In the genomic region with DNA sequence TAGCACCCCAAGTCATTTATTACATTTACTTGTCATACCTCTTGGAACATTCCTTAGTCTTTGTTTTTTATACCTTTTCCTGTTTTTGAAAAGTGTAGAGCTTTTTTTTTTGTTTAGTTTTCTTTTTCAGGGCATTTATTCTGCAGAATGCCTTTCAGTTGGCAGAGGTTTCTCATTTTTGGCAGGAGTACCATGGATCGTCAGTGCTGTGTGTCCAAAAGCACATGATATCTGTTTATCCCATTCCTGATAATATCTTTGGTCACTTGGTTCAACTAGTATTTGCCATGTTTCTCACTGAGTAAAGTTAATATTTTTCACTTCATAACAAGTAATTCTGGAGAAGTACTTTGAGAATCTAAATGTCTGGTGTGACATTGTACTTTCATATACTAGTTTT, we compare ENCODE assay signal across 24 cellular contexts. TPM values are rescaled to one million over a fixed set of nuclear protein-coding genes. Genes with fewer than 3 reads are reported as not detected.
DNase-seq lines count a peak whose midpoint lies in the region; ATAC-seq and TF ChIP-seq lines count a peak whose summit lies in the region.
"Had no signal": no experiment of that assay in that cellular context is flagged by ENCODE, and none has a peak within 500 bp of the region (broad histone marks: within the 10 kb centered on the region; RNA-seq: fewer than 3 reads in every experiment).

No MANE protein-coding gene starts in this region.

- H3K4me1 ChIP-seq in adipocyte (ENCODE audit: control insufficient read depth, insufficient read depth, low read length) (no peaks in the 10 kb centered on the region), thoracic aorta (ENCODE audit: control insufficient read depth in 1 of 2, low read depth in 2 of 2) (peaks cover 13 to 43% of the 10 kb centered on the region in 2 donors)
- H3K4me1 ChIP-seq: colonic mucosa had no signal

- H3K27me3 ChIP-seq in adipocyte (replicated peaks; ENCODE audit: control insufficient read depth, insufficient read depth, low read length) (no peaks in the 10 kb centered on the region), thoracic aorta (replicated peaks; ENCODE audit: insufficient read depth) (no peaks in the 10 kb centered on the region), WERI-Rb-1 (ENCODE audit: insufficient read depth, low read depth, severe bottlenecking) (no peaks in the 10 kb centered on the region)
- H3K27me3 ChIP-seq: colonic mucosa had no signal

- peak; percentile 41 for DNase-seq in GM03348 (ENCODE audit: low spot score)
- DNase-seq in adipocyte (ENCODE audit: low read depth) = peak; percentile 42
- DNase-seq in fibroblast of pulmonary artery (ENCODE audit: low read depth) = peak; percentile 40
- DNase-seq in thoracic aorta (ENCODE audit: low spot score) = no peak
- no peak for DNase-seq in WERI-Rb-1
- DNase-seq in SW 1271 (lab: John Stamatoyannopoulos, UW) = no peak
- DNase-seq in T-cell = no peak
- DNase-seq in CD1c-positive myeloid dendritic cell (ENCODE audit: extremely low spot score) = no peak
- DNase-seq: activated B cell treated with CpG ODN at 0.5 μM for 24 hours; activated CD8-positive, alpha-beta T cell treated with anti-CD3 and anti-CD28 coated beads for 36 hours; activated naive CD4-positive, alpha-beta T cell treated with anti-CD3 and anti-CD28 coated beads, Interleukin-2, amount 10 ng/mL, durations not matched to agents 7 days and 5 days; activated T-cell treated with anti-CD3 and anti-CD28 coated beads, Interleukin-2, amount 50 U/mL, for 4 hours; colonic mucosa; COR-L47; MM.1S; NCI-H1694; NCI-H82; PC-3; retina had no signal

- H3K9me3 Mint-ChIP-seq in T-cell = no peaks in the 10 kb centered on the region
- H3K9me3 Mint-ChIP-seq: activated B cell treated with CpG ODN at 0.5 μM for 24 hours; activated CD8-positive, alpha-beta T cell treated with anti-CD3 and anti-CD28 coated beads for 36 hours; activated naive CD4-positive, alpha-beta T cell treated with anti-CD3 and anti-CD28 coated beads, Interleukin-2, amount 10 ng/mL, durations not matched to agents 7 days and 5 days; activated T-cell treated with anti-CD3 and anti-CD28 coated beads, Interleukin-2, amount 50 U/mL, for 4 hours; GM23338; stimulated activated effector memory CD8-positive, alpha-beta T cell treated with anti-CD3 and anti-CD28 coated beads, Interleukin-12 subunit alpha, Interleukin-12 subunit beta, amount 100 ng/mL, for 72 hours had no signal

- H3K4me3 ChIP-seq in adipocyte (ENCODE audit: low read length) (peak overlapping the region; percentile 65), fibroblast of pulmonary artery (replicated peaks; ENCODE audit: low read depth, low read length) (no peak overlapping the region), thoracic aorta (peak overlapping the region; percentile 12), WERI-Rb-1 (ENCODE audit: low read depth, low read length) (no peak overlapping the region)
- H3K4me3 ChIP-seq: colonic mucosa, GM23338 had no signal

- ATAC-seq in thoracic aorta (ENCODE audit: insufficient number of reproducible peaks, low FRiP score, low read depth) (no peak), T-cell (replicated peaks in 1 of 4) (no peak)
- ATAC-seq: activated CD8-positive, alpha-beta T cell treated with anti-CD3 and anti-CD28 coated beads for 36 hours; activated T-cell treated with anti-CD3 and anti-CD28 coated beads, Interleukin-2, amount 50 U/mL, for 4 hours; GM23338; PC-3; stimulated activated effector memory CD8-positive, alpha-beta T cell treated with anti-CD3 and anti-CD28 coated beads, Interleukin-12 subunit alpha, Interleukin-12 subunit beta, amount 100 ng/mL, for 72 hours had no signal

- H3K9me3 ChIP-seq in adipocyte (ENCODE audit: control insufficient read depth, low read length) (no peaks in the 10 kb centered on the region), thoracic aorta (no peaks in the 10 kb centered on the region), WERI-Rb-1 (ENCODE audit: severe bottlenecking) (no peaks in the 10 kb centered on the region)
- H3K9me3 ChIP-seq: colonic mucosa had no signal

- POLR2A ChIA-PET in T-cell (lab: Charles Lee) = no interaction called here

- H3K36me3 ChIP-seq in adipocyte (ENCODE audit: control insufficient read depth, insufficient read depth, low read length, severe bottlenecking) (no peaks in the 10 kb centered on the region), thoracic aorta (peaks cover 20% of the 10 kb centered on the region), WERI-Rb-1 (no peaks in the 10 kb centered on the region)
- H3K36me3 ChIP-seq: colonic mucosa had no signal

- H3K9ac ChIP-seq in adipocyte (ENCODE audit: low read length) = peak overlapping the region; percentile 22

- no peaks in the 10 kb centered on the region for H3K4me1 Mint-ChIP-seq in T-cell
- H3K4me1 Mint-ChIP-seq: activated B cell treated with CpG ODN at 0.5 μM for 24 hours; activated naive CD4-positive, alpha-beta T cell treated with anti-CD3 and anti-CD28 coated beads, Interleukin-2, amount 10 ng/mL, durations not matched to agents 7 days and 5 days; B cell; GM23338; stimulated activated effector memory CD8-positive, alpha-beta T cell treated with anti-CD3 and anti-CD28 coated beads, Interleukin-12 subunit alpha, Interleukin-12 subunit beta, amount 100 ng/mL, for 72 hours had no signal

- no peak for TF ChIP-seq CTCF in fibroblast of pulmonary artery (IDR thresholded peaks at IDR 0.05; ENCODE audit: low read length, missing control alignments)
- no peak for TF ChIP-seq CTCF in thoracic aorta (IDR thresholded peaks at IDR 0.05)
- TF ChIP-seq CTCF in WERI-Rb-1 (IDR thresholded peaks at IDR 0.05; ENCODE audit: low read depth, low read length) = no peak

- H3K27me3 Mint-ChIP-seq in T-cell = no peaks in the 10 kb centered on the region
- H3K27me3 Mint-ChIP-seq: activated B cell treated with CpG ODN at 0.5 μM for 24 hours; activated CD8-positive, alpha-beta T cell treated with anti-CD3 and anti-CD28 coated beads for 36 hours; activated naive CD4-positive, alpha-beta T cell treated with anti-CD3 and anti-CD28 coated beads, Interleukin-2, amount 10 ng/mL, durations not matched to agents 7 days and 5 days; B cell had no signal

- no peaks in the 10 kb centered on the region for H3K36me3 Mint-ChIP-seq in T-cell
- H3K36me3 Mint-ChIP-seq: activated naive CD4-positive, alpha-beta T cell treated with anti-CD3 and anti-CD28 coated beads, Interleukin-2, amount 10 ng/mL, durations not matched to agents 7 days and 5 days; stimulated activated effector memory CD8-positive, alpha-beta T cell treated with anti-CD3 and anti-CD28 coated beads, Interleukin-12 subunit alpha, Interleukin-12 subunit beta, amount 100 ng/mL, for 72 hours had no signal

- CTCF ChIA-PET in T-cell (lab: Charles Lee) = no interaction called here

- H3K4me3 Mint-ChIP-seq in T-cell = no peak overlapping the region
- H3K4me3 Mint-ChIP-seq: activated B cell treated with CpG ODN at 0.5 μM for 24 hours; activated CD8-positive, alpha-beta T cell treated with anti-CD3 and anti-CD28 coated beads for 36 hours; activated naive CD4-positive, alpha-beta T cell treated with anti-CD3 and anti-CD28 coated beads, Interleukin-2, amount 10 ng/mL, durations not matched to agents 7 days and 5 days; activated T-cell treated with anti-CD3 and anti-CD28 coated beads, Interleukin-2, amount 50 U/mL, for 4 hours; B cell; GM23338; stimulated activated effector memory CD8-positive, alpha-beta T cell treated with anti-CD3 and anti-CD28 coated beads, Interleukin-12 subunit alpha, Interleukin-12 subunit beta, amount 100 ng/mL, for 72 hours had no signal

- H3K27ac ChIP-seq in thoracic aorta (peak overlapping the region; percentile 37 to 57), WERI-Rb-1 (no peak overlapping the region)
- H3K27ac ChIP-seq: colonic mucosa had no signal

- H3K27ac Mint-ChIP-seq in T-cell = no peak overlapping the region
- H3K27ac Mint-ChIP-seq: activated B cell treated with CpG ODN at 0.5 μM for 24 hours; activated CD8-positive, alpha-beta T cell treated with anti-CD3 and anti-CD28 coated beads for 36 hours; activated naive CD4-positive, alpha-beta T cell treated with anti-CD3 and anti-CD28 coated beads, Interleukin-2, amount 10 ng/mL, durations not matched to agents 7 days and 5 days; B cell; GM23338; stimulated activated effector memory CD8-positive, alpha-beta T cell treated with anti-CD3 and anti-CD28 coated beads, Interleukin-12 subunit alpha, Interleukin-12 subunit beta, amount 100 ng/mL, for 72 hours had no signal

RNA-seq across cellular contexts. Expression of a gene that starts 10.7 kb away (rescaled TPM):
- total RNA-seq in thoracic aorta = 100 to 1,000 TPM; 210 to 600 TPM
- under 1 TPM; 0.10 to 0.41 (median 0.23) TPM for total RNA-seq in T-cell
- total RNA-seq: activated B cell treated with CpG ODN at 0.5 μM for 24 hours; activated CD8-positive, alpha-beta T cell treated with anti-CD3 and anti-CD28 coated beads for 36 hours; activated T-cell treated with anti-CD3 and anti-CD28 coated beads, Interleukin-2, amount 50 U/mL, for 4 hours; B cell; Daoy; GM23338; PC-3; T-helper 2 cell treated with Interferon-gamma antibody and Interleukin-4, amounts not matched to agents 100 ng/mL and 5 ng/mL, for 36 hours had no signal

RNA-seq across cellular contexts. Expression of a gene that starts 30.6 kb away (rescaled TPM):
- 100 to 1,000 TPM; 200 TPM for total RNA-seq in thoracic aorta
- not detected for total RNA-seq in T-cell
- total RNA-seq: activated B cell treated with CpG ODN at 0.5 μM for 24 hours; activated CD8-positive, alpha-beta T cell treated with anti-CD3 and anti-CD28 coated beads for 36 hours; activated T-cell treated with anti-CD3 and anti-CD28 coated beads, Interleukin-2, amount 50 U/mL, for 4 hours; B cell; Daoy; GM23338; PC-3; T-helper 2 cell treated with Interferon-gamma antibody and Interleukin-4, amounts not matched to agents 100 ng/mL and 5 ng/mL, for 36 hours had no signal

Comparison
In these comparisons a context has a peak if more than half of its experiments do, and no peak if none do; other contexts are left out.
1. DNase-seq: peak in GM03348 (single experiment), adipocyte (single experiment) and fibroblast of pulmonary artery (single experiment); none in thoracic aorta (single experiment), WERI-Rb-1 (single experiment), SW 1271 (0 of 2), T-cell (0 of 34) and CD1c-positive myeloid dendritic cell (single experiment).
2. H3K4me3 ChIP-seq: peak in adipocyte (single experiment) and thoracic aorta (single experiment); none in fibroblast of pulmonary artery (single experiment) and WERI-Rb-1 (single experiment).
3. RNA of a gene that starts 10.7 kb away (total RNA-seq): 210 to 600 TPM in thoracic aorta; 0.10 to 0.41 TPM in T-cell; every median in the first group is over 100 times any median in the second.
4. RNA of a gene that starts 30.6 kb away (total RNA-seq): 200 TPM in thoracic aorta; not detected in T-cell; every median in the first group is over 100 times any median in the second.